Comparison of ENCODE assay signal across 1 cellular context in the genomic region with DNA sequence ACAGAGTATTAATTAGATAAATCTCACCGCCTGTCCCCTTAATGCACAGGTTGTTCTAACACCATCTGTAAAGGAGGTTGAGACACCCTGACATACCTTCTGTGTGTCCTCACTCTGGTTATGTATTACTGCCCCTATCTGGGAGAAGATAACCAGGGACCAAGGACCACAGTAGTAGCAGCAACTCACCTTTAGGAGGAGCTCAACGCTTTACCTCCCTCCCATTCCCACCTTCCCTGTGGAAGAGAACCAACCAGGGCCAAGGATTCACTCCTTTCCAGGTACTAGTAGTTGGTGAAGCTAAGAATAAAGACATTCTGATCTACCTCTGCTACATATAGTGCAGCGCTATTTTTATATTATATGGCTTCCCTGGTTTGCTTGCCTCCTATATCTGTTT.
TF ChIP-seq lines count a peak whose summit lies in the region.

No MANE protein-coding gene starts in this region.

TF ChIP-seq in H1, 55 proteins besides CTCF, POLR2A, EP300 and RAD21 (continued from another document):
- TF ChIP-seq, protein P1, sequence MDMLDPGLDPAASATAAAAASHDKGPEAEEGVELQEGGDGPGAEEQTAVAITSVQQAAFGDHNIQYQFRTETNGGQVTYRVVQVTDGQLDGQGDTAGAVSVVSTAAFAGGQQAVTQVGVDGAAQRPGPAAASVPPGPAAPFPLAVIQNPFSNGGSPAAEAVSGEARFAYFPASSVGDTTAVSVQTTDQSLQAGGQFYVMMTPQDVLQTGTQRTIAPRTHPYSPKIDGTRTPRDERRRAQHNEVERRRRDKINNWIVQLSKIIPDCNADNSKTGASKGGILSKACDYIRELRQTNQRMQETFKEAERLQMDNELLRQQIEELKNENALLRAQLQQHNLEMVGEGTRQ (IDR thresholded peaks at IDR 0.05; ENCODE audit: low read length), result no peak
- no peak for TF ChIP-seq SRF (IDR thresholded peaks at IDR 0.05; ENCODE audit: low read depth, low read length)
- TF ChIP-seq SIN3A (conservative IDR thresholded peaks at IDR 0.05 in 1 of 2, IDR thresholded peaks at IDR 0.05 in 1 of 2; ENCODE audit: low read depth in 1 of 2, low read length in 2 of 2), result no peak
- TF ChIP-seq CHD1 (IDR thresholded peaks at IDR 0.05; ENCODE audit: low read depth, low read length), result no peak
- no peak for TF ChIP-seq POLR2AphosphoS5 (IDR thresholded peaks at IDR 0.05; ENCODE audit: low read depth, low read length)
- TF ChIP-seq, protein P2, sequence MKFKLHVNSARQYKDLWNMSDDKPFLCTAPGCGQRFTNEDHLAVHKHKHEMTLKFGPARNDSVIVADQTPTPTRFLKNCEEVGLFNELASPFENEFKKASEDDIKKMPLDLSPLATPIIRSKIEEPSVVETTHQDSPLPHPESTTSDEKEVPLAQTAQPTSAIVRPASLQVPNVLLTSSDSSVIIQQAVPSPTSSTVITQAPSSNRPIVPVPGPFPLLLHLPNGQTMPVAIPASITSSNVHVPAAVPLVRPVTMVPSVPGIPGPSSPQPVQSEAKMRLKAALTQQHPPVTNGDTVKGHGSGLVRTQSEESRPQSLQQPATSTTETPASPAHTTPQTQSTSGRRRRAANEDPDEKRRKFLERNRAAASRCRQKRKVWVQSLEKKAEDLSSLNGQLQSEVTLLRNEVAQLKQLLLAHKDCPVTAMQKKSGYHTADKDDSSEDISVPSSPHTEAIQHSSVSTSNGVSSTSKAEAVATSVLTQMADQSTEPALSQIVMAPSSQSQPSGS (IDR thresholded peaks at IDR 0.05; ENCODE audit: low read length), result no peak
- TF ChIP-seq BCL11A (IDR thresholded peaks at IDR 0.05; ENCODE audit: low read depth in 2 of 2, low read length in 2 of 2), result no peak
- no peak for TF ChIP-seq PHF8 (conservative IDR thresholded peaks at IDR 0.05; ENCODE audit: low read depth, low read length)
- TF ChIP-seq MAFK (IDR thresholded peaks at IDR 0.05; ENCODE audit: low read depth, low read length), result no peak
- TF ChIP-seq SIX5 (IDR thresholded peaks at IDR 0.05; ENCODE audit: low read depth, low read length), result no peak
- TF ChIP-seq CBX8 (IDR thresholded peaks at IDR 0.05; ENCODE audit: borderline replicate concordance, low read depth, low read length), result no peak
- TF ChIP-seq SUZ12 (IDR thresholded peaks at IDR 0.05; ENCODE audit: low read length), result no peak
